In genomic region chr13:28747851-28748250, GRCh38 we compare ENCODE assay signal across 8 cellular contexts.
"Had no signal": no experiment of that assay in that cellular context is flagged by ENCODE, and none has a peak within 500 bp of the region (broad histone marks: within the 10 kb centered on the region; RNA-seq: fewer than 3 reads in every experiment).

No MANE protein-coding gene starts in this region.

- H3K4me2 ChIP-seq: GM23338 had no signal

- DNase-seq: H9, HCEC 1CT, IMR-90 had no signal

- H3K4me3 ChIP-seq: GM23338, K562 had no signal

- FAIRE-seq: H1, H54, K562 had no signal

- H3K27ac ChIP-seq: HL-60 had no signal

- ATAC-seq: GM23338, K562 had no signal
